Comparison of ENCODE assay signal across 31 cellular contexts in the genomic region with DNA sequence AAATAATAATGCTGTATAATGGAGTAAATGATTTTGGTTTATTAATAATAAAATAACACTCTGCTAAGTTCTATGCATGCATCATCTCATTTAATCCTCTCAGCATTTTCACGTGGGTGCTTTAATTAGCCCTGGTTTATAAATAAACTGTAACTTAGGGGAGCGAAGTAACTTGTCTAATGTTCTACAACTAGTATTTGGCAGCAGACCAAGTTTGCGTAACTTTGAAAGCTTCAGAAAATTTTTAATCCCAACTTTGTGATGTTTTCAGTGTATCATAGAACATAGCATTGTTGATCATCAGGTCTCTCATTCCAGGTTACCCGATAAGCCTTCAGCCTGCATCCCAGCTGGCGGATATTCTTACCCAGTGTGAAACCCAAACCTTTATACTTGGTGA.
"Had no signal": no experiment of that assay in that cellular context is flagged by ENCODE, and none has a peak within 500 bp of the region (broad histone marks: within the 10 kb centered on the region; RNA-seq: fewer than 3 reads in every experiment).

No MANE protein-coding gene starts in this region.

- H3K27ac ChIP-seq: brain microvascular endothelial cell, colonic mucosa, gastroesophageal sphincter, VCaP had no signal

- FAIRE-seq: astrocyte, bronchial epithelial cell, TTC549 had no signal

- H3K36me3 Mint-ChIP-seq: WTC11 had no signal

- H3K27ac Mint-ChIP-seq: activated CD8-positive, alpha-beta T cell treated with anti-CD3 and anti-CD28 coated beads for 36 hours; activated naive CD8-positive, alpha-beta T cell; activated T-helper 17 cell treated with anti-CD3 and anti-CD28 coated beads, Interleukin-2, amount 50 U/mL, for 72 hours; dendritic cell treated with granulocyte-macrophage colony-stimulating factor and Interleukin-4, amounts not matched to agents 40 ng/mL and 50 ng/mL, for 4 days; endodermal cell; WTC11 had no signal

- H3K9me3 Mint-ChIP-seq: activated CD8-positive, alpha-beta T cell treated with anti-CD3 and anti-CD28 coated beads for 36 hours; activated T-cell treated with anti-CD3 and anti-CD28 coated beads, Interleukin-2, amount 50 U/mL, for 4 hours; activated T-helper 17 cell treated with anti-CD3 and anti-CD28 coated beads, Interleukin-2, amount 50 U/mL, for 72 hours; central memory CD8-positive, alpha-beta T cell; dendritic cell treated with granulocyte-macrophage colony-stimulating factor and Interleukin-4, amounts not matched to agents 40 ng/mL and 50 ng/mL, for 4 days; endodermal cell had no signal

- H3K4me3 Mint-ChIP-seq: activated CD8-positive, alpha-beta T cell treated with anti-CD3 and anti-CD28 coated beads for 36 hours; activated naive CD8-positive, alpha-beta T cell; activated T-cell treated with anti-CD3 and anti-CD28 coated beads, Interleukin-2, amount 50 U/mL, for 4 hours; activated T-helper 17 cell treated with anti-CD3 and anti-CD28 coated beads, Interleukin-2, amount 50 U/mL, for 72 hours; central memory CD8-positive, alpha-beta T cell; dendritic cell treated with granulocyte-macrophage colony-stimulating factor and Interleukin-4, amounts not matched to agents 40 ng/mL and 50 ng/mL, for 4 days; endodermal cell; WTC11 had no signal

- H3K9me3 ChIP-seq: colonic mucosa, gastroesophageal sphincter had no signal

- H3K36me3 ChIP-seq: brain microvascular endothelial cell, colonic mucosa, gastroesophageal sphincter had no signal

- H3K27me3 Mint-ChIP-seq: activated naive CD8-positive, alpha-beta T cell; activated T-helper 17 cell treated with anti-CD3 and anti-CD28 coated beads, Interleukin-2, amount 50 U/mL, for 72 hours; dendritic cell treated with granulocyte-macrophage colony-stimulating factor and Interleukin-4, amounts not matched to agents 40 ng/mL and 50 ng/mL, for 4 days had no signal

- H3K4me1 Mint-ChIP-seq: endodermal cell, WTC11 had no signal

- DNase-seq: activated CD4-positive, alpha-beta T cell treated with anti-CD3 and anti-CD28 coated beads for 1 hour; activated CD4-positive, alpha-beta T cell treated with anti-CD3 and anti-CD28 coated beads for 4 hours; activated CD4-positive, alpha-beta T cell treated with anti-CD3 and anti-CD28 coated beads, Interleukin-2, amount 50 U/mL, for 1 hour; activated CD4-positive, alpha-beta T cell treated with anti-CD3 and anti-CD28 coated beads, Interleukin-2, amount 50 U/mL, for 48 hours; activated CD8-positive, alpha-beta memory T cell treated with anti-CD3 and anti-CD28 coated beads for 24 hours; activated CD8-positive, alpha-beta T cell treated with anti-CD3 and anti-CD28 coated beads for 36 hours; activated effector memory CD4-positive, alpha-beta T cell treated with Interleukin-2 at 50 U/mL for 16 hours; activated gamma-delta T cell treated with Interleukin-2 at 50 U/mL for 16 hours; activated naive CD4-positive, alpha-beta T cell treated with anti-CD3 and anti-CD28 coated beads, Interleukin-2, amount 50 U/mL, for 16 hours; activated naive CD4-positive, alpha-beta T cell treated with Interleukin-2 at 50 U/mL for 16 hours; activated T-cell treated with anti-CD3 and anti-CD28 coated beads, Interleukin-2, amount 50 U/mL, for 4 hours; amniotic stem cell; anterior cingulate cortex; brain microvascular endothelial cell; colonic mucosa; dorsolateral prefrontal cortex; effector memory CD4-positive, alpha-beta T cell; endodermal cell; foreskin melanocyte; head of caudate nucleus; T-helper 2 cell had no signal

- H3K4me3 ChIP-seq: colonic mucosa, dorsolateral prefrontal cortex, gastroesophageal sphincter had no signal

- H3K4me1 ChIP-seq: colonic mucosa had no signal

- H3K27me3 ChIP-seq: brain microvascular endothelial cell, colonic mucosa, dorsolateral prefrontal cortex, gastroesophageal sphincter had no signal
